In genomic region chrY:8564421-8564820, GRCh38 we compare ENCODE assay signal across 7 cellular contexts.
"Had no signal": no experiment of that assay in that cellular context is flagged by ENCODE, and none has a peak within 500 bp of the region (broad histone marks: within the 10 kb centered on the region; RNA-seq: fewer than 3 reads in every experiment).

No MANE protein-coding gene starts in this region.

- ATAC-seq: HCT116, HepG2 had no signal

- DNase-seq: GM23248, GOT3, H7, HFFc6, KBM-7 had no signal
